Comparison of ENCODE assay signal across 14 cellular contexts in genomic region chr2:58097025-58097424, GRCh38. TPM values are rescaled to one million over a fixed set of nuclear protein-coding genes. Genes with fewer than 3 reads are reported as not detected.
A peak's percentile ranks its signal among the peaks of the same experiment; 100 is the strongest.
DNase-seq lines count a peak whose midpoint lies in the region; ATAC-seq, FAIRE-seq and TF ChIP-seq lines count a peak whose summit lies in the region.
"Had no signal": no experiment of that assay in that cellular context is flagged by ENCODE, and none has a peak within 500 bp of the region (broad histone marks: within the 10 kb centered on the region; RNA-seq: fewer than 3 reads in every experiment).

No MANE protein-coding gene starts in this region.

- no peak for TF ChIP-seq POLR2A in A549 (IDR thresholded peaks at IDR 0.05; ENCODE audit: low read length)
- TF ChIP-seq POLR2A in K562 (conservative IDR thresholded peaks at IDR 0.05), result no peak

- TF ChIP-seq RAD21 in A549 (conservative IDR thresholded peaks at IDR 0.05 in 1 of 2, IDR thresholded peaks at IDR 0.05 in 1 of 2) (no peak), K562 (CRISPR knock-in tag; conservative IDR thresholded peaks at IDR 0.05 in 1 of 2, IDR thresholded peaks at IDR 0.05 in 1 of 2) (no peak)

- POLR2A ChIA-PET in A549 (lab: Yijun Ruan, JAX) (no interaction called here), K562 (lab: Yijun Ruan, JAX) (no interaction called here)

- no peaks in the 10 kb centered on the region for H3F3A ChIP-seq in smooth muscle cell (ENCODE audit: low read depth)

- H4K20me1 ChIP-seq in K562 (replicated peaks; ENCODE audit: control insufficient read depth, insufficient read depth, low read length) (no peaks in the 10 kb centered on the region), smooth muscle cell (ENCODE audit: low read depth) (no peaks in the 10 kb centered on the region)
- H4K20me1 ChIP-seq: BLaER1 had no signal

- WGBS in A549 (ENCODE audit: missing lambda C conversion rate), result 76% methylated on average over 1 of the region's 1 CpG
- 62% methylated on average over 1 of the region's 1 CpG for WGBS in K562 (ENCODE audit: insufficient coverage, low coverage, missing lambda C conversion rate)
- 88% methylated on average over 1 of the region's 1 CpG for WGBS in smooth muscle cell (ENCODE audit: low lambda C conversion rate)

- no peak overlapping the region for H3K4me2 ChIP-seq in A549
- no peak overlapping the region for H3K4me2 ChIP-seq in K562 (ENCODE audit: insufficient read depth, low read length)
- H3K4me2 ChIP-seq in smooth muscle cell, result no peak overlapping the region
- H3K4me2 ChIP-seq: BLaER1 had no signal

- H3K9ac ChIP-seq in K562 (ENCODE audit: insufficient read depth in 1 of 2, low read depth in 2 of 2, low read length in 2 of 2), result no peak overlapping the region
- no peak overlapping the region for H3K9ac ChIP-seq in smooth muscle cell (ENCODE audit: low read depth)
- H3K9ac ChIP-seq: BLaER1 had no signal

- no TSS peak for BruUV-seq in K562 (replicated peaks; lab: Mats Ljungman, UMichigan)

- H3K79me2 ChIP-seq in K562 (ENCODE audit: control insufficient read depth, insufficient read depth, low read length) (no peaks in the 10 kb centered on the region), smooth muscle cell (ENCODE audit: low read depth) (peaks cover 36% of the 10 kb centered on the region)

- no peak overlapping the region for H3K4me3 ChIP-seq in A549
- H3K4me3 ChIP-seq in K562, result no peak overlapping the region
- H3K4me3 ChIP-seq in smooth muscle cell, result no peak overlapping the region
- H3K4me3 ChIP-seq: BLaER1 had no signal

- ATAC-seq in A549 (no peak), K562 (no peak)

- H2AFZ ChIP-seq in K562 (ENCODE audit: low read depth, low read length) (no peak overlapping the region), smooth muscle cell (ENCODE audit: low read depth) (no peak overlapping the region)

- no peak for DNase-seq in A549 (ENCODE audit: low read depth in 1 of 2, low spot score in 1 of 2)
- no peak for DNase-seq in K562 (ENCODE audit: extremely low read depth in 1 of 4, low spot score in 3 of 4)
- no peak for DNase-seq in smooth muscle cell (lab: John Stamatoyannopoulos, UW; ENCODE audit: unreplicated experiment)
- DNase-seq in NCI-H2081 (lab: John Stamatoyannopoulos, UW), result no peak
- DNase-seq in anterior cingulate cortex (lab: John Stamatoyannopoulos, UW), result no peak
- DNase-seq: CD4-positive, alpha-beta memory T cell; DMS153; DMS79 treated with DMSO at 0.1 percent for 48 hours; GF-D8; H9; KBM-7 had no signal

- FAIRE-seq in A204.1 (lab: Jason Lieb, UNC) (peak; percentile 59), A549 (lab: Jason Lieb, UNC) (no peak), K562 (lab: Jason Lieb, UNC) (no peak)
- FAIRE-seq: H1 had no signal

- in situ Hi-C loops in K562 (cut with MboI), result no loop called here

- H3K9me3 ChIP-seq in A549, result peaks cover 8% of the 10 kb centered on the region; the same call in 1 of the 3 replicates
- H3K9me3 ChIP-seq in K562 (replicated peaks; ENCODE audit: control insufficient read depth, insufficient read depth, low read depth, low read length), result no peaks in the 10 kb centered on the region; the same call in 1 of the 2 replicates
- peaks cover 6% of the 10 kb centered on the region for H3K9me3 ChIP-seq in smooth muscle cell (replicated peaks; ENCODE audit: low read depth)

- H3K4me1 ChIP-seq in A549 (peaks cover 21% of the 10 kb centered on the region; the same call in 2 of the 3 replicates), K562 (replicated peaks in 1 of 2; ENCODE audit: control insufficient read depth in 2 of 2, insufficient read depth in 2 of 2, low read length in 2 of 2) (peaks cover 0 to 2% of the 10 kb centered on the region in 2 experiments; a peak in 1 of 5 replicates), smooth muscle cell (ENCODE audit: low read depth) (no peaks in the 10 kb centered on the region)
- H3K4me1 ChIP-seq: BLaER1 had no signal

- no peaks in the 10 kb centered on the region for H3K9me1 ChIP-seq in K562 (ENCODE audit: control insufficient read depth, insufficient read depth, low read length)

- intact Hi-C loops in K562 (cut with micrococcal nuclease), result no loop called here

- TF ChIP-seq CTCF in A549 (IDR thresholded peaks at IDR 0.05), result no peak
- no peak for TF ChIP-seq CTCF in K562 (IDR thresholded peaks at IDR 0.05 in 2 of 3, conservative IDR thresholded peaks at IDR 0.05 in 1 of 3; ENCODE audit: insufficient read depth in 2 of 3, low read depth in 1 of 3, low read length in 3 of 3)
- no peak for TF ChIP-seq CTCF in smooth muscle cell (IDR thresholded peaks at IDR 0.05; ENCODE audit: borderline replicate concordance, insufficient read depth, poor library complexity, severe bottlenecking)

- H3K27me3 ChIP-seq in K562 (ENCODE audit: control insufficient read depth in 2 of 2, insufficient read depth in 2 of 2, low read length in 2 of 2), result no peaks in the 10 kb centered on the region
- no peaks in the 10 kb centered on the region for H3K27me3 ChIP-seq in smooth muscle cell (ENCODE audit: low read depth)
- H3K27me3 ChIP-seq: BLaER1 had no signal

- H3K36me3 ChIP-seq in K562 (ENCODE audit: control insufficient read depth, insufficient read depth, low read length), result peaks cover 6% of the 10 kb centered on the region
- H3K36me3 ChIP-seq in smooth muscle cell (ENCODE audit: low read depth), result peaks cover 7% of the 10 kb centered on the region

- H3K27ac ChIP-seq in A549, result no peak overlapping the region
- no peak overlapping the region for H3K27ac ChIP-seq in K562 (ENCODE audit: extremely low read depth, low read depth, low read length)
- peak overlapping the region; percentile 42 for H3K27ac ChIP-seq in smooth muscle cell (ENCODE audit: low read depth)
- H3K27ac ChIP-seq: BLaER1 had no signal

- CTCF ChIA-PET in A549 (lab: Yijun Ruan, JAX), result interaction anchor here (2.0 kb wide), 1 partner anchor 18 kb away, joined by 5 read pairs; no protein-coding TSS in a partner anchor
- CTCF ChIA-PET in K562 (lab: Yijun Ruan, JAX; ENCODE audit: low intra/inter-chr PET ratio), result no interaction called here

- TF ChIP-seq EP300 in A549 (IDR thresholded peaks at IDR 0.05) (no peak), K562 (IDR thresholded peaks at IDR 0.05; ENCODE audit: low read length) (no peak)

TF ChIP-seq in A549, 52 proteins besides CTCF, POLR2A, EP300 and RAD21:
- peak; percentile 52 for TF ChIP-seq MAFK (IDR thresholded peaks at IDR 0.05; ENCODE audit: partially characterized antibody)
- no peak for TF ChIP-seq USF2 (IDR thresholded peaks at IDR 0.05)

TF ChIP-seq in K562, 482 proteins besides CTCF, POLR2A, EP300 and RAD21:
- TF ChIP-seq ZNF316 (IDR thresholded peaks at IDR 0.05) (peak; percentile 55), TRIM25 (IDR thresholded peaks at IDR 0.05; ENCODE audit: borderline replicate concordance) (no peak), LEF1 (IDR thresholded peaks at IDR 0.05) (no peak), NCOA4 (IDR thresholded peaks at IDR 0.05; ENCODE audit: partially characterized antibody) (no peak), TEAD2 (tag; IDR thresholded peaks at IDR 0.05) (no peak), NRF1 (conservative IDR thresholded peaks at IDR 0.05 in 1 of 2, IDR thresholded peaks at IDR 0.05 in 1 of 2) (no peak)

RNA-seq across cellular contexts. Expression of gene VRK2, which starts 50.4 kb away (rescaled TPM):
- polyA plus RNA-seq in A549 (2011; rRNA removed), result 66.2 and 80.9 TPM in 2 replicates
- polyA plus RNA-seq in A549 (2012; cell fraction: cytosol; rRNA removed), result 17.4 and 18.0 TPM in 2 replicates
- polyA plus RNA-seq in A549 (2012; cell fraction: nucleus; rRNA removed), result 5.3 and 7.7 TPM in 2 replicates
- polyA plus RNA-seq in A549 (2017; fragmentation: RNase III; extraction: RNeasy Plus Mini Kit Qiagen cat#74134 plus additional on column Dnase treatment), result 19.4 to 30.4 TPM (median 24.2 TPM) in 3 replicates
- polyA minus RNA-seq in A549 (2011; rRNA and poly(A)+ RNA removed), result 22.8 and 30.4 TPM in 2 replicates
- 5.3 and 17.4 TPM in 2 replicates for total RNA-seq in K562 (2011; cell fraction: chromatin; rRNA removed; ENCODE audit: low replicate concordance)
- total RNA-seq in K562 (2011; cell fraction: nucleolus; rRNA removed), result 3.7 and 4.0 TPM in 2 replicates
- total RNA-seq in K562 (2011; cell fraction: nucleoplasm; rRNA removed), result 5.6 and 8.5 TPM in 2 replicates
- total RNA-seq in K562 (2014; rRNA removed), result 31.9 and 32.1 TPM in 2 replicates
- total RNA-seq in K562 (2014; rRNA removed; fragmentation: Illumina TruSeq; extraction: Trizol), result 47.4 and 52.9 TPM in 2 replicates
- 44.0 and 46.5 TPM in 2 replicates for total RNA-seq in K562 (2015; rRNA removed; fragmentation: Illumina TruSeq; extraction: Trizol)
- 36.2 and 38.0 TPM in 2 replicates for total RNA-seq in K562 (2021)
- polyA plus RNA-seq in K562 (2011; rRNA removed), result 36.5 and 42.5 TPM in 2 replicates
- 10.2 and 18.3 TPM in 2 replicates for polyA plus RNA-seq in K562 (2011; cell fraction: cytosol; rRNA removed)
- polyA plus RNA-seq in K562 (2011; cell fraction: nucleus; rRNA removed), result 14.6 and 23.3 TPM in 2 replicates
- polyA plus RNA-seq in K562 (2012), result 36.3 and 36.6 TPM in 2 replicates
- polyA plus RNA-seq in K562 (2014; fragmentation: Illumina TruSeq; extraction: Trizol), result 41.8 and 49.2 TPM in 2 replicates
- 10 to 100 TPM; 22.6 to 30.1 TPM for polyA plus RNA-seq in K562 (2014; fragmentation: Nextera tagmentation; extraction: Ambion mirVana)
- 27.2 and 30.1 TPM in 2 replicates for polyA plus RNA-seq in K562 (2014; rRNA removed)
- 34.5 and 38.4 TPM in 2 replicates for polyA minus RNA-seq in K562 (2011; rRNA and poly(A)+ RNA removed)
- polyA minus RNA-seq in K562 (2011; cell fraction: cytosol; rRNA and poly(A)+ RNA removed), result 14.4 and 16.8 TPM in 2 replicates
- polyA minus RNA-seq in K562 (2011; cell fraction: nucleus; rRNA and poly(A)+ RNA removed), result 10.9 and 21.5 TPM in 2 replicates
- 35.5 and 37.9 TPM in 2 replicates for total RNA-seq in smooth muscle cell
- polyA plus RNA-seq in smooth muscle cell, result 22.2 and 26.8 TPM in 2 replicates
